In the genomic region with DNA sequence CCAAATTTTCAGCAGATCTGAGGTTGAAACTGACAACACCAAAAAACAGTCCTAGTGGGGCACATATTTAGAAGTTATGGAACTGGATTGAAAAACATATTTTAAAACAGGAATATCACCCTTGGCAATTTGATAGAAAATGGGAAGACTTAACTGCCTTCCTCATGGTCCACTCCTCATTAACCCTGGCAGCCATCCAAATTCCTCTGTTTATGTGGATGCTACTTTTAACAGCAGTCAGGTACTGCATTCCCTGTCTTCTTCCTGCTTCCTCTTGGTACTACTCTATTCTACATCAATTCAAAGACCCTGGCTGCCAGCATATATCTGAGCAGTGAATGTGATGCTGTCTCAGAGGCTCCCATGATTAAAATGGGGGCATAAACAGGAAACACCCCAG, we compare ENCODE assay signal across 23 cellular contexts. TPM values are rescaled to one million over a fixed set of nuclear protein-coding genes. Genes with fewer than 3 reads are reported as not detected.
DNase-seq lines count a peak whose midpoint lies in the region; ATAC-seq lines count a peak whose summit lies in the region.
"Had no signal": no experiment of that assay in that cellular context is flagged by ENCODE, and none has a peak within 500 bp of the region (broad histone marks: within the 10 kb centered on the region; RNA-seq: fewer than 3 reads in every experiment).

No MANE protein-coding gene starts in this region.

- H3K9me3 Mint-ChIP-seq in activated T-helper 17 cell treated with anti-CD3 and anti-CD28 coated beads, Interleukin-2, amount 50 U/mL, for 72 hours = no peaks in the 10 kb centered on the region
- H3K9me3 Mint-ChIP-seq in stimulated activated naive B cell treated with anti-CD40 and anti-IgM and Interleukin-4, amounts not matched to agents 10 μg/mL and 1 μg/mL and 100 μg/mL, for 72 hours = no peaks in the 10 kb centered on the region
- no peaks in the 10 kb centered on the region for H3K9me3 Mint-ChIP-seq in activated naive CD8-positive, alpha-beta T cell treated with anti-CD3 and anti-CD28 coated beads, Interleukin-2, amount 50 U/mL, for 24 hours
- H3K9me3 Mint-ChIP-seq: activated naive CD4-positive, alpha-beta T cell treated with anti-CD3 and anti-CD28 coated beads for 36 hours; T-helper 1 cell treated with Interleukin-12 subunit alpha and Interleukin-12 subunit beta and Interleukin-4 antibody, amounts not matched to agents 30 μg/mL and 1 μg/mL, for 36 hours; type B pancreatic cell had no signal

- peak overlapping the region; percentile 14 for H3K27ac Mint-ChIP-seq in activated T-helper 17 cell treated with anti-CD3 and anti-CD28 coated beads, Interleukin-2, amount 50 U/mL, for 72 hours
- H3K27ac Mint-ChIP-seq in stimulated activated naive B cell treated with anti-CD40 and anti-IgM and Interleukin-4, amounts not matched to agents 10 μg/mL and 1 μg/mL and 100 μg/mL, for 72 hours = peak overlapping the region; percentile 27
- H3K27ac Mint-ChIP-seq in activated naive CD8-positive, alpha-beta T cell treated with anti-CD3 and anti-CD28 coated beads, Interleukin-2, amount 50 U/mL, for 24 hours = no peak overlapping the region
- H3K27ac Mint-ChIP-seq: activated naive CD4-positive, alpha-beta T cell treated with anti-CD3 and anti-CD28 coated beads for 36 hours; T-helper 1 cell treated with Interleukin-12 subunit alpha and Interleukin-12 subunit beta and Interleukin-4 antibody, amounts not matched to agents 30 μg/mL and 1 μg/mL, for 36 hours; type B pancreatic cell had no signal

- no peak overlapping the region for H3K4me3 Mint-ChIP-seq in activated T-helper 17 cell treated with anti-CD3 and anti-CD28 coated beads, Interleukin-2, amount 50 U/mL, for 72 hours
- no peak overlapping the region for H3K4me3 Mint-ChIP-seq in stimulated activated naive B cell treated with anti-CD40 and anti-IgM and Interleukin-4, amounts not matched to agents 10 μg/mL and 1 μg/mL and 100 μg/mL, for 72 hours
- no peak overlapping the region for H3K4me3 Mint-ChIP-seq in activated naive CD8-positive, alpha-beta T cell treated with anti-CD3 and anti-CD28 coated beads, Interleukin-2, amount 50 U/mL, for 24 hours
- H3K4me3 Mint-ChIP-seq: activated naive CD4-positive, alpha-beta T cell treated with anti-CD3 and anti-CD28 coated beads for 36 hours; T-helper 1 cell treated with Interleukin-12 subunit alpha and Interleukin-12 subunit beta and Interleukin-4 antibody, amounts not matched to agents 30 μg/mL and 1 μg/mL, for 36 hours; type B pancreatic cell had no signal

- ATAC-seq in activated T-helper 17 cell treated with anti-CD3 and anti-CD28 coated beads, Interleukin-2, amount 50 U/mL, for 72 hours (replicated peaks) = no peak
- no peak for ATAC-seq in stimulated activated naive B cell treated with anti-CD40 and anti-IgM and Interleukin-4, amounts not matched to agents 10 μg/mL and 1 μg/mL and 100 μg/mL, for 72 hours (replicated peaks)
- ATAC-seq in HG03378 (IDR thresholded peaks at IDR 0.05; ENCODE audit: unreplicated experiment) = no peak
- ATAC-seq in activated naive CD8-positive, alpha-beta T cell treated with anti-CD3 and anti-CD28 coated beads, Interleukin-2, amount 50 U/mL, for 24 hours = no peak

- DNase-seq in NCI-H748 (lab: John Stamatoyannopoulos, UW; ENCODE audit: unreplicated experiment) (peak; percentile 53), NCI-H748 treated with DMSO at 0.1 percent for 48 hours (lab: John Stamatoyannopoulos, UW) (no peak), DMS153 treated with DMSO at 0.1 percent for 48 hours (lab: John Stamatoyannopoulos, UW; ENCODE audit: unreplicated experiment) (peak; percentile 5), cortex of kidney (lab: John Stamatoyannopoulos, UW) (no peak)
- no peak for DNase-seq in stimulated activated naive B cell treated with anti-CD40 and anti-IgM and Interleukin-4, amounts not matched to agents 10 μg/mL and 1 μg/mL and 100 μg/mL, for 72 hours
- DNase-seq in activated naive CD8-positive, alpha-beta T cell treated with anti-CD3 and anti-CD28 coated beads, Interleukin-2, amount 50 U/mL, for 24 hours = no peak
- DNase-seq: activated CD4-positive, alpha-beta T cell treated with anti-CD3 and anti-CD28 coated beads, Interleukin-2, amount 50 U/mL, for 4 hours; activated naive CD4-positive, alpha-beta T cell treated with anti-CD3 and anti-CD28 coated beads for 36 hours; brain microvascular endothelial cell; Caco-2; GM23248; kidney; NCI-H526; ovary; retina; SK-N-SH; small intestine; stimulated activated CD4-positive, alpha-beta T cell treated with anti-CD3 and anti-CD28 coated beads, Interleukin-1b, Interleukin-23, amount 100 ng/mL, for 48 hours; stimulated activated CD8-positive, alpha-beta memory T cell treated with anti-CD3 and anti-CD28 coated beads, Interleukin-4, amount 100 ng/mL, for 48 hours had no signal

- H3K4me1 Mint-ChIP-seq in activated T-helper 17 cell treated with anti-CD3 and anti-CD28 coated beads, Interleukin-2, amount 50 U/mL, for 72 hours = peaks cover 27% of the 10 kb centered on the region
- peaks cover 25 to 51% of the 10 kb centered on the region in 2 donors for H3K4me1 Mint-ChIP-seq in stimulated activated naive B cell treated with anti-CD40 and anti-IgM and Interleukin-4, amounts not matched to agents 10 μg/mL and 1 μg/mL and 100 μg/mL, for 72 hours
- H3K4me1 Mint-ChIP-seq in activated naive CD8-positive, alpha-beta T cell treated with anti-CD3 and anti-CD28 coated beads, Interleukin-2, amount 50 U/mL, for 24 hours = peaks cover 33% of the 10 kb centered on the region

- no peaks in the 10 kb centered on the region for H3K27me3 Mint-ChIP-seq in activated T-helper 17 cell treated with anti-CD3 and anti-CD28 coated beads, Interleukin-2, amount 50 U/mL, for 72 hours
- no peaks in the 10 kb centered on the region for H3K27me3 Mint-ChIP-seq in stimulated activated naive B cell treated with anti-CD40 and anti-IgM and Interleukin-4, amounts not matched to agents 10 μg/mL and 1 μg/mL and 100 μg/mL, for 72 hours
- no peaks in the 10 kb centered on the region for H3K27me3 Mint-ChIP-seq in activated naive CD8-positive, alpha-beta T cell treated with anti-CD3 and anti-CD28 coated beads, Interleukin-2, amount 50 U/mL, for 24 hours
- H3K27me3 Mint-ChIP-seq: type B pancreatic cell had no signal

- no peaks in the 10 kb centered on the region for H3K36me3 Mint-ChIP-seq in activated T-helper 17 cell treated with anti-CD3 and anti-CD28 coated beads, Interleukin-2, amount 50 U/mL, for 72 hours (ENCODE audit: low read depth)
- H3K36me3 Mint-ChIP-seq in stimulated activated naive B cell treated with anti-CD40 and anti-IgM and Interleukin-4, amounts not matched to agents 10 μg/mL and 1 μg/mL and 100 μg/mL, for 72 hours = no peaks in the 10 kb centered on the region
- H3K36me3 Mint-ChIP-seq in activated naive CD8-positive, alpha-beta T cell treated with anti-CD3 and anti-CD28 coated beads, Interleukin-2, amount 50 U/mL, for 24 hours (ENCODE audit: low read depth) = no peaks in the 10 kb centered on the region

RNA-seq across cellular contexts. Expression of a gene that starts 54.3 kb away (rescaled TPM):
- total RNA-seq in activated T-helper 17 cell treated with anti-CD3 and anti-CD28 coated beads, Interleukin-2, amount 50 U/mL, for 72 hours = 10 to 100 TPM; 23.7 to 34.2 TPM

Comparison
In these comparisons a context has a peak if more than half of its experiments do, and no peak if none do; other contexts are left out.
1. DNase-seq: peak in NCI-H748 (single experiment) and DMS153 treated with DMSO at 0.1 percent for 48 hours (single experiment); none in NCI-H748 treated with DMSO at 0.1 percent for 48 hours (single experiment), stimulated activated naive B cell treated with anti-CD40 and anti-IgM and Interleukin-4, amounts not matched to agents 10 μg/mL and 1 μg/mL and 100 μg/mL, for 72 hours (single experiment), activated naive CD8-positive, alpha-beta T cell treated with anti-CD3 and anti-CD28 coated beads, Interleukin-2, amount 50 U/mL, for 24 hours (single experiment) and cortex of kidney (single experiment).